ENCODE assay signal across 19 cellular contexts in genomic region chr3:193345431-193345830, GRCh38. TPM values are rescaled to one million over a fixed set of nuclear protein-coding genes. Genes with fewer than 3 reads are reported as not detected.
DNase-seq lines count a peak whose midpoint lies in the region; ATAC-seq, FAIRE-seq and TF ChIP-seq lines count a peak whose summit lies in the region.
"Had no signal": no experiment of that assay in that cellular context is flagged by ENCODE, and none has a peak within 500 bp of the region (broad histone marks: within the 10 kb centered on the region; RNA-seq: fewer than 3 reads in every experiment).

No MANE protein-coding gene starts in this region.

- H3K9me3 Mint-ChIP-seq in neural crest cell, result no peaks in the 10 kb centered on the region
- no peaks in the 10 kb centered on the region for H3K9me3 Mint-ChIP-seq in activated CD8-positive, alpha-beta memory T cell treated with anti-CD3 and anti-CD28 coated beads, Interleukin-2, amount 10 ng/mL, durations not matched to agents 7 days and 5 days (ENCODE audit: low read depth)
- H3K9me3 Mint-ChIP-seq: CD4-positive, alpha-beta T cell; IgD-negative memory B cell had no signal

- no peak for FAIRE-seq in bronchial epithelial cell (lab: Jason Lieb, UNC)
- FAIRE-seq: A549, G401.6, GM12891, HepG2 had no signal

- DNase-seq in DMS 273 (lab: John Stamatoyannopoulos, UW; ENCODE audit: unreplicated experiment) (peak; percentile 49), DMS 273 treated with DMSO at 0.1 percent for 48 hours (lab: John Stamatoyannopoulos, UW) (no peak), bronchial epithelial cell (ENCODE audit: low read depth) (peak; percentile 54), neural crest cell (ENCODE audit: low read depth, low spot score) (no peak)
- DNase-seq in activated CD8-positive, alpha-beta memory T cell treated with anti-CD3 and anti-CD28 coated beads, Interleukin-2, amount 10 ng/mL, durations not matched to agents 7 days and 5 days, result no peak
- DNase-seq: AML-193; CD4-positive, alpha-beta T cell; GM23248; H7; HFFc6; KBM-7 had no signal

- H3K4me1 Mint-ChIP-seq in neural crest cell, result peaks cover 69% of the 10 kb centered on the region
- H3K4me1 Mint-ChIP-seq in activated CD8-positive, alpha-beta memory T cell treated with anti-CD3 and anti-CD28 coated beads, Interleukin-2, amount 10 ng/mL, durations not matched to agents 7 days and 5 days, result no peaks in the 10 kb centered on the region
- H3K4me1 Mint-ChIP-seq: IgD-negative memory B cell had no signal

- no peak for TF ChIP-seq CTCF in bronchial epithelial cell (IDR thresholded peaks at IDR 0.05; ENCODE audit: insufficient read depth, low read length, severe bottlenecking)
- no peak for TF ChIP-seq CTCF in neural crest cell (conservative IDR thresholded peaks at IDR 0.05)

- no peaks in the 10 kb centered on the region for H3K36me3 Mint-ChIP-seq in neural crest cell (ENCODE audit: low read depth)
- H3K36me3 Mint-ChIP-seq in activated CD8-positive, alpha-beta memory T cell treated with anti-CD3 and anti-CD28 coated beads, Interleukin-2, amount 10 ng/mL, durations not matched to agents 7 days and 5 days, result no peaks in the 10 kb centered on the region
- H3K36me3 Mint-ChIP-seq: IgD-negative memory B cell had no signal

- no peaks in the 10 kb centered on the region for H3K36me3 ChIP-seq in bronchial epithelial cell (ENCODE audit: control insufficient read depth, insufficient read depth, low read length)

- ATAC-seq in GM18873 (IDR thresholded peaks at IDR 0.05; ENCODE audit: low FRiP score, unreplicated experiment) (no peak), HG02588 (IDR thresholded peaks at IDR 0.05; ENCODE audit: unreplicated experiment) (no peak)
- ATAC-seq in activated CD8-positive, alpha-beta memory T cell treated with anti-CD3 and anti-CD28 coated beads, Interleukin-2, amount 10 ng/mL, durations not matched to agents 7 days and 5 days, result no peak
- ATAC-seq: A549, HCT116, HepG2 had no signal

- no peaks in the 10 kb centered on the region for H3K27me3 ChIP-seq in bronchial epithelial cell (ENCODE audit: control insufficient read depth, insufficient read depth, low read length)

- no peaks in the 10 kb centered on the region for H3K27me3 Mint-ChIP-seq in neural crest cell (ENCODE audit: low read depth)
- H3K27me3 Mint-ChIP-seq in activated CD8-positive, alpha-beta memory T cell treated with anti-CD3 and anti-CD28 coated beads, Interleukin-2, amount 10 ng/mL, durations not matched to agents 7 days and 5 days, result peaks cover 2% of the 10 kb centered on the region

- CTCF ChIA-PET in activated CD8-positive, alpha-beta memory T cell treated with anti-CD3 and anti-CD28 coated beads, Interleukin-2, amount 10 ng/mL, durations not matched to agents 7 days and 5 days (lab: Charles Lee), result no interaction called here

- H3K4me3 Mint-ChIP-seq in neural crest cell, result no peak overlapping the region
- no peak overlapping the region for H3K4me3 Mint-ChIP-seq in activated CD8-positive, alpha-beta memory T cell treated with anti-CD3 and anti-CD28 coated beads, Interleukin-2, amount 10 ng/mL, durations not matched to agents 7 days and 5 days
- H3K4me3 Mint-ChIP-seq: CD4-positive, alpha-beta T cell; HFFc6; IgD-negative memory B cell had no signal

- no peak overlapping the region for H3K4me3 ChIP-seq in bronchial epithelial cell (ENCODE audit: low read depth, low read length)
- H3K4me3 ChIP-seq: A549, GM23248 had no signal

- H3K27ac Mint-ChIP-seq in neural crest cell (ENCODE audit: unreplicated experiment), result peak overlapping the region; percentile 29
- H3K27ac Mint-ChIP-seq in activated CD8-positive, alpha-beta memory T cell treated with anti-CD3 and anti-CD28 coated beads, Interleukin-2, amount 10 ng/mL, durations not matched to agents 7 days and 5 days, result no peak overlapping the region
- H3K27ac Mint-ChIP-seq: CD4-positive, alpha-beta T cell; HFFc6; IgD-negative memory B cell had no signal

RNA-seq across cellular contexts. Expression of gene ATP13A5, which starts 33.1 kb away (rescaled TPM):
- 0.13 TPM in 1 of 2 replicates, not detected in the other for total RNA-seq in bronchial epithelial cell
- total RNA-seq in neural crest cell, result not detected in 2 replicates
- total RNA-seq in activated CD8-positive, alpha-beta memory T cell treated with anti-CD3 and anti-CD28 coated beads, Interleukin-2, amount 10 ng/mL, durations not matched to agents 7 days and 5 days, result not detected
- total RNA-seq: CD4-positive, alpha-beta T cell; GM23248; HepG2; HFFc6 had no signal

Comparison
In these comparisons a context has a peak if more than half of its experiments do, and no peak if none do; other contexts are left out.
1. DNase-seq: peak in DMS 273 (single experiment) and bronchial epithelial cell (single experiment); none in DMS 273 treated with DMSO at 0.1 percent for 48 hours (single experiment), neural crest cell (single experiment) and activated CD8-positive, alpha-beta memory T cell treated with anti-CD3 and anti-CD28 coated beads, Interleukin-2, amount 10 ng/mL, durations not matched to agents 7 days and 5 days (single experiment).